In genomic region chr9:32571969-32572899, GRCh38 we compare ENCODE assay signal across 8 cellular contexts. TPM values are rescaled to one million over a fixed set of nuclear protein-coding genes. Genes with fewer than 3 reads are reported as not detected.
DNase-seq lines count a peak whose midpoint lies in the region; ATAC-seq, FAIRE-seq and TF ChIP-seq lines count a peak whose summit lies in the region.

No MANE protein-coding gene starts in this region.

- peaks cover 0 to 10% of the 10 kb centered on the region in 2 donors for H3K36me3 ChIP-seq in kidney (ENCODE audit: control insufficient read depth in 1 of 2, insufficient read depth in 2 of 2, low read length in 2 of 2)

- FAIRE-seq in A204.1 (lab: Jason Lieb, UNC) (peak; percentile 64), kidney (lab: Jason Lieb, UNC) (peak; percentile 39)

- intact Hi-C loops in kidney (cut with DNase I), result no loop called here

- H3K27ac ChIP-seq in kidney (ENCODE audit: low read depth in 2 of 2, low read length in 2 of 2), result peak overlapping the region; percentile 77 to 85

- peak overlapping the region; percentile 75 to 96 for H3K9ac ChIP-seq in kidney (ENCODE audit: low read length in 2 of 2)

- peaks cover 3 to 5% of the 10 kb centered on the region in 2 donors for H3K4me1 ChIP-seq in kidney (ENCODE audit: control insufficient read depth in 1 of 2, insufficient read depth in 1 of 2, low read depth in 1 of 2, low read length in 2 of 2)

- TF ChIP-seq CTCF in GM13977 (IDR thresholded peaks at IDR 0.05; ENCODE audit: extremely low read depth, insufficient read depth, missing control alignments) (peak; percentile 76), WI38 (IDR thresholded peaks at IDR 0.05; ENCODE audit: low read depth, low read length) (peak; percentile 52), kidney (IDR thresholded peaks at IDR 0.05; ENCODE audit: borderline replicate concordance, extremely low read depth, insufficient read depth) (peak; percentile 61)

- H3K9me3 ChIP-seq in kidney (ENCODE audit: control insufficient read depth in 1 of 2, low read length in 2 of 2), result no peaks in the 10 kb centered on the region

- in situ Hi-C loops in GM13977 (cut with MboI; ENCODE audit: low pct_unique_long_range_greater_than_20kb, low sequenced_read_pairs, unreplicated experiment), result loop anchor here (10.0 to 25.0 kb wide), 2 partner anchors 110 to 403 kb away; no protein-coding TSS in a partner anchor

- DNase-seq in GM13977 (ENCODE audit: low spot score) (peak; percentile 77), NCI-H1930 (lab: John Stamatoyannopoulos, UW) (peak; percentile 43 to 58), kidney (no peak)
- DNase-seq in central memory CD4-positive, alpha-beta T cell, result peak; percentile 79
- peak; percentile 30 to 63 (median 41) for DNase-seq in stimulated activated CD4-positive, alpha-beta T cell treated with anti-CD3 and anti-CD28 coated beads, Interleukin-1b, Interleukin-23, amount 100 ng/mL, for 24 hours (ENCODE audit: low read depth in 4 of 4, low spot score in 1 of 4)

- peak overlapping the region; percentile 95 for H3K4me3 ChIP-seq in WI38 (ENCODE audit: low read depth, low read length)
- peak overlapping the region; percentile 92 to 97 for H3K4me3 ChIP-seq in kidney (ENCODE audit: low read length in 2 of 2)

- peak; percentile 90 for ATAC-seq in HG02943 (IDR thresholded peaks at IDR 0.05; ENCODE audit: low read depth, unreplicated experiment)

RNA-seq across cellular contexts. Expression of gene NDUFB6, which starts 0.7 kb away (rescaled TPM):
- 47.6 TPM for total RNA-seq in kidney
- polyA plus RNA-seq in kidney (ENCODE audit: insufficient read depth, low read depth, low replicate concordance), result 132 TPM

RNA-seq across cellular contexts. Expression of gene TOPORS, which starts 19.8 kb away (rescaled TPM):
- 15.6 TPM for total RNA-seq in kidney
- polyA plus RNA-seq in kidney (ENCODE audit: insufficient read depth, low read depth, low replicate concordance), result 8.1 TPM

RNA-seq across cellular contexts. Expression of gene SMIM27, which starts 20.1 kb away (rescaled TPM):
- total RNA-seq in kidney, result 14.6 TPM
- 36.9 TPM for polyA plus RNA-seq in kidney (ENCODE audit: insufficient read depth, low read depth, low replicate concordance)

RNA-seq across cellular contexts. Expression of gene RIGI, which starts 46.2 kb away (rescaled TPM):
- total RNA-seq in kidney, result 13.1 TPM
- polyA plus RNA-seq in kidney (ENCODE audit: insufficient read depth, low read depth, low replicate concordance), result 5.0 TPM
